In genomic region chr3:61688307-61688695, GRCh38 we compare ENCODE assay signal across 1 cellular context.
TF ChIP-seq lines count a peak whose summit lies in the region.

No MANE protein-coding gene starts in this region.

TF ChIP-seq in WTC11, 78 proteins besides CTCF, POLR2A, EP300 and RAD21 (continued from another document and continues in another):
- TF ChIP-seq ZSCAN18 (CRISPR knock-in tag; IDR thresholded peaks at IDR 0.05) (no peak), OVOL2 (CRISPR knock-in tag; IDR thresholded peaks at IDR 0.05; ENCODE audit: borderline replicate concordance) (no peak), ZNF317 (CRISPR knock-in tag; IDR thresholded peaks at IDR 0.05; ENCODE audit: borderline replicate concordance, low read depth) (no peak), FOXP4 (CRISPR knock-in tag; IDR thresholded peaks at IDR 0.05) (peak; percentile 94; the same call in 1 of the 2 replicates), SP1 (CRISPR knock-in tag; conservative IDR thresholded peaks at IDR 0.05) (peak; percentile 56; the same call in 1 of the 2 replicates), JUN (CRISPR knock-in tag; IDR thresholded peaks at IDR 0.05) (no peak), SMAD4 (CRISPR knock-in tag; IDR thresholded peaks at IDR 0.05) (0 out of 2 replicates have a peak, but pooled peaks have one; percentile 56), GTF2I (CRISPR knock-in tag; conservative IDR thresholded peaks at IDR 0.05) (peak; percentile 68), CDX4 (CRISPR knock-in tag; IDR thresholded peaks at IDR 0.05; ENCODE audit: borderline replicate concordance) (no peak), E2F5 (CRISPR knock-in tag; IDR thresholded peaks at IDR 0.05) (peak; percentile 41; the same call in 1 of the 2 replicates), ATF6 (CRISPR knock-in tag; IDR thresholded peaks at IDR 0.05) (no peak), ATF3 (CRISPR knock-in tag; conservative IDR thresholded peaks at IDR 0.05) (no peak), MLX (CRISPR knock-in tag; IDR thresholded peaks at IDR 0.05) (no peak), IRF1 (CRISPR knock-in tag; IDR thresholded peaks at IDR 0.05) (no peak), SOX15 (CRISPR knock-in tag; IDR thresholded peaks at IDR 0.05) (no peak), ZNF532 (CRISPR knock-in tag; IDR thresholded peaks at IDR 0.05; ENCODE audit: borderline replicate concordance) (no peak), FOXK1 (CRISPR knock-in tag; IDR thresholded peaks at IDR 0.05) (peak; percentile 81), E2F1 (CRISPR knock-in tag; IDR thresholded peaks at IDR 0.05) (no peak), PREB (CRISPR knock-in tag; IDR thresholded peaks at IDR 0.05; ENCODE audit: borderline replicate concordance) (no peak), ZBTB43 (CRISPR knock-in tag; IDR thresholded peaks at IDR 0.05) (peak; percentile 87; the same call in 1 of the 2 replicates), FOXP1 (CRISPR knock-in tag; IDR thresholded peaks at IDR 0.05; ENCODE audit: borderline replicate concordance) (peak; percentile 63), NFE2L1 (CRISPR knock-in tag; IDR thresholded peaks at IDR 0.05) (0 out of 2 replicates have a peak, but pooled peaks have one; percentile 20), TEAD4 (CRISPR knock-in tag; IDR thresholded peaks at IDR 0.05) (no peak), ETV6 (CRISPR knock-in tag; IDR thresholded peaks at IDR 0.05) (peak; percentile 92), ZNF425 (CRISPR knock-in tag; conservative IDR thresholded peaks at IDR 0.05) (no peak), CREB1 (CRISPR knock-in tag; IDR thresholded peaks at IDR 0.05) (no peak), MXD4 (CRISPR knock-in tag; IDR thresholded peaks at IDR 0.05; ENCODE audit: borderline replicate concordance) (no peak), TP53 (CRISPR knock-in tag; IDR thresholded peaks at IDR 0.05) (no peak), AR (CRISPR knock-in tag; IDR thresholded peaks at IDR 0.05) (no peak)
